14 cellular contexts compared by ENCODE assay signal in genomic region chr9:126521976-126522590, GRCh38.
"Had no signal": no experiment of that assay in that cellular context is flagged by ENCODE, and none has a peak within 500 bp of the region (broad histone marks: within the 10 kb centered on the region; RNA-seq: fewer than 3 reads in every experiment).

No MANE protein-coding gene starts in this region.

- H2AFZ ChIP-seq: parathyroid adenoma had no signal

- ATAC-seq: activated CD8-positive, alpha-beta T cell treated with anti-CD3 and anti-CD28 coated beads, Interleukin-2, amount 10 ng/mL, durations not matched to agents 7 days and 5 days; stimulated activated memory B cell treated with anti-CD40 and anti-IgM and Interleukin-4, amounts not matched to agents 10 μg/mL and 1 μg/mL and 100 μg/mL, for 72 hours had no signal

- H3K4me3 ChIP-seq: smooth muscle cell, transverse colon had no signal

- H3K4me1 ChIP-seq: parathyroid adenoma had no signal

- H3K4me2 ChIP-seq: SK-N-SH had no signal

- H3K9ac ChIP-seq: parathyroid adenoma, SK-N-SH had no signal

- H3K27ac ChIP-seq: parathyroid adenoma, transverse colon had no signal

- H3K9me2 ChIP-seq: SK-N-SH had no signal

- H3K36me3 ChIP-seq: transverse colon had no signal

- H3K9me3 ChIP-seq: SK-N-SH, transverse colon had no signal

- DNase-seq: activated CD4-positive, alpha-beta T cell treated with anti-CD3 and anti-CD28 coated beads for 4 hours; activated CD8-positive, alpha-beta T cell treated with anti-CD3 and anti-CD28 coated beads, Interleukin-2, amount 10 ng/mL, durations not matched to agents 7 days and 5 days; caudate nucleus; cortex of kidney; effector memory CD4-positive, alpha-beta T cell; immature natural killer cell; nephron progenitor cell; SK-N-SH; substantia nigra; T-helper 1 cell; transverse colon had no signal

- H3K79me2 ChIP-seq: parathyroid adenoma had no signal
